Comparison of ENCODE assay signal across 8 cellular contexts in genomic region chr1:45804671-45804973, GRCh38. TPM values are rescaled to one million over a fixed set of nuclear protein-coding genes. Genes with fewer than 3 reads are reported as not detected.
DNase-seq lines count a peak whose midpoint lies in the region; ATAC-seq, FAIRE-seq and TF ChIP-seq lines count a peak whose summit lies in the region.

No MANE protein-coding gene starts in this region.

- no peaks in the 10 kb centered on the region; the same call in 1 of the 2 replicates for H4K20me1 ChIP-seq in K562 (replicated peaks; ENCODE audit: control insufficient read depth, insufficient read depth, low read length)

- H2AFZ ChIP-seq in ACC112 (ENCODE audit: low read length, unreplicated experiment) (no peak overlapping the region), K562 (ENCODE audit: low read depth, low read length) (0 out of 2 replicates have a peak overlapping the region, but pooled peaks have one; percentile 67)

- H3K27ac ChIP-seq in ACC112 (ENCODE audit: low read depth, low read length) (no peak overlapping the region), HUES48 (ENCODE audit: low read depth, low read length) (no peak overlapping the region), K562 (ENCODE audit: extremely low read depth, low read depth, low read length) (no peak overlapping the region), mesodermal cell (ENCODE audit: low read depth, low read length, severe bottlenecking) (no peak overlapping the region), pancreas (no peak overlapping the region)

- DNase-seq in K562 (ENCODE audit: extremely low read depth in 1 of 4, low spot score in 3 of 4): no peak
- DNase-seq in GM10266 (ENCODE audit: extremely low spot score): no peak
- no peak for DNase-seq in AG08396 (ENCODE audit: low spot score)
- DNase-seq in pancreas: no peak

- POLR2A ChIA-PET in K562 (lab: Yijun Ruan, JAX): interaction anchor here (0.8 to 1.4 kb wide), 4 partner anchors 9 to 86 kb away, joined by 3 to 4 read pairs (median 4); no protein-coding TSS in a partner anchor

- no peaks in the 10 kb centered on the region; the same call in 1 of the 2 replicates for H3K36me3 ChIP-seq in ACC112 (ENCODE audit: insufficient read depth, low read length)
- H3K36me3 ChIP-seq in HUES48 (ENCODE audit: control insufficient read depth, insufficient read depth, low read length): 0 out of 2 replicates have a peak, but pooled peaks cover 5% of the 10 kb centered on the region
- peaks cover 32% of the 10 kb centered on the region for H3K36me3 ChIP-seq in K562 (ENCODE audit: control insufficient read depth, insufficient read depth, low read length)
- H3K36me3 ChIP-seq in mesodermal cell (ENCODE audit: control insufficient read depth, insufficient read depth, low read length): peaks cover 36% of the 10 kb centered on the region
- no peaks in the 10 kb centered on the region for H3K36me3 ChIP-seq in pancreas

- H3K4me1 ChIP-seq in ACC112 (ENCODE audit: control insufficient read depth, insufficient read depth, low read length, unreplicated experiment) (peaks cover 21% of the 10 kb centered on the region), HUES48 (ENCODE audit: control insufficient read depth, insufficient read depth, low read length) (peaks cover 13% of the 10 kb centered on the region), K562 (replicated peaks in 1 of 2; ENCODE audit: control insufficient read depth in 2 of 2, insufficient read depth in 2 of 2, low read length in 2 of 2) (peaks cover 19 to 23% of the 10 kb centered on the region in 2 experiments), mesodermal cell (ENCODE audit: control insufficient read depth, insufficient read depth, low read length, poor library complexity, severe bottlenecking) (peaks cover 12% of the 10 kb centered on the region), pancreas (peaks cover 5 to 19% (median 10%) of the 10 kb centered on the region in 3 donors)

- intact Hi-C loops in K562 (cut with micrococcal nuclease): loop anchor here (5.0 kb wide), 1 partner anchor 52 kb away; the partner anchor contains the start of gene IPP
- intact Hi-C loops in pancreas (cut with DNase I): no loop called here

- H3K9me1 ChIP-seq in K562 (ENCODE audit: control insufficient read depth, insufficient read depth, low read length): no peaks in the 10 kb centered on the region

- 1% methylated on average over 2 of the region's 2 CpGs for WGBS in K562 (ENCODE audit: insufficient coverage, low coverage, missing lambda C conversion rate)
- 40 to 72% methylated on average over 2 of the region's 2 CpGs for WGBS in mesodermal cell (ENCODE audit: insufficient coverage in 2 of 2), 2 experiments
- 31% methylated on average over 2 of the region's 2 CpGs for WGBS in pancreas, 2 donors

- peak overlapping the region; percentile 85 for H3K4me2 ChIP-seq in K562 (ENCODE audit: insufficient read depth, low read length)

- TF ChIP-seq CTCF in K562 (IDR thresholded peaks at IDR 0.05 in 2 of 3, conservative IDR thresholded peaks at IDR 0.05 in 1 of 3; ENCODE audit: insufficient read depth in 2 of 3, low read depth in 1 of 3, low read length in 3 of 3): no peak
- no peak for TF ChIP-seq CTCF in GM10266 (IDR thresholded peaks at IDR 0.05; ENCODE audit: control insufficient read depth, insufficient read depth, low read depth, missing control alignments)
- TF ChIP-seq CTCF in pancreas (IDR thresholded peaks at IDR 0.05): no peak

- in situ Hi-C loops in K562 (cut with MboI): no loop called here

- H3K27me3 ChIP-seq in ACC112 (ENCODE audit: insufficient read depth, low read length) (no peaks in the 10 kb centered on the region), HUES48 (ENCODE audit: control insufficient read depth, insufficient read depth, low read length) (peaks cover 5% of the 10 kb centered on the region), K562 (ENCODE audit: control insufficient read depth in 2 of 2, insufficient read depth in 2 of 2, low read length in 2 of 2) (no peaks in the 10 kb centered on the region), pancreas (no peaks in the 10 kb centered on the region)

- FAIRE-seq in K562 (lab: Jason Lieb, UNC) (no peak), pancreas (lab: Jason Lieb, UNC) (no peak)

- no peak for TF ChIP-seq POLR2A in K562 (conservative IDR thresholded peaks at IDR 0.05)

- TF ChIP-seq RAD21 in K562 (CRISPR knock-in tag; conservative IDR thresholded peaks at IDR 0.05 in 1 of 2, IDR thresholded peaks at IDR 0.05 in 1 of 2): no peak

- no peaks in the 10 kb centered on the region for H3K9me3 ChIP-seq in HUES48 (ENCODE audit: control insufficient read depth, insufficient read depth, low read length)
- H3K9me3 ChIP-seq in K562 (replicated peaks; ENCODE audit: control insufficient read depth, insufficient read depth, low read depth, low read length): no peaks in the 10 kb centered on the region
- no peaks in the 10 kb centered on the region for H3K9me3 ChIP-seq in mesodermal cell (ENCODE audit: control insufficient read depth, low read length)
- H3K9me3 ChIP-seq in pancreas: no peaks in the 10 kb centered on the region

- BruUV-seq in K562 (replicated peaks; lab: Mats Ljungman, UMichigan): no TSS peak

- H3K79me2 ChIP-seq in ACC112 (ENCODE audit: control insufficient read depth, insufficient read depth, low read length, unreplicated experiment) (peaks cover 55% of the 10 kb centered on the region), K562 (ENCODE audit: control insufficient read depth, insufficient read depth, low read length) (peaks cover 47% of the 10 kb centered on the region)

- ATAC-seq in K562 (no peak), GM21717 (IDR thresholded peaks at IDR 0.05; ENCODE audit: unreplicated experiment) (no peak), pancreas (no peak)

- no peak overlapping the region for H3K9ac ChIP-seq in HUES48 (ENCODE audit: low read depth, low read length)
- H3K9ac ChIP-seq in K562 (ENCODE audit: insufficient read depth in 1 of 2, low read depth in 2 of 2, low read length in 2 of 2): peak overlapping the region; percentile 46 to 69; a peak in 3 of 4 replicates

- H3K4me3 ChIP-seq in ACC112 (ENCODE audit: low read depth, low read length) (peak overlapping the region; percentile 93), HUES48 (ENCODE audit: low read depth, low read length) (peak overlapping the region; percentile 97), K562 (peak overlapping the region; percentile 69), mesodermal cell (ENCODE audit: extremely low read depth, insufficient read depth, low read length, poor library complexity, severe bottlenecking) (peak overlapping the region; percentile 75), pancreas (peak overlapping the region in 1 of 4 donors; percentile 51)

- CTCF ChIA-PET in K562 (lab: Yijun Ruan, JAX; ENCODE audit: low intra/inter-chr PET ratio): no interaction called here

- TF ChIP-seq EP300 in K562 (IDR thresholded peaks at IDR 0.05; ENCODE audit: low read length): no peak

RNA-seq across cellular contexts. Expression of gene MAST2, which starts 1.2 kb away (rescaled TPM):
- total RNA-seq in K562 (2011; cell fraction: chromatin; rRNA removed; ENCODE audit: low replicate concordance): 162 and 219 TPM in 2 replicates
- 110 and 115 TPM in 2 replicates for total RNA-seq in K562 (2011; cell fraction: nucleolus; rRNA removed)
- 90.7 and 93.5 TPM in 2 replicates for total RNA-seq in K562 (2011; cell fraction: nucleoplasm; rRNA removed)
- total RNA-seq in K562 (2014; rRNA removed) (17.2 and 22.6 TPM in 2 replicates), K562 (2014; rRNA removed; fragmentation: Illumina TruSeq; extraction: Trizol) (12.5 and 13.1 TPM in 2 replicates), K562 (2015; rRNA removed; fragmentation: Illumina TruSeq; extraction: Trizol) (18.4 and 19.2 TPM in 2 replicates), K562 (2021) (32.0 and 32.7 TPM in 2 replicates), pancreas (10 to 100 TPM in 1 of 6 donors, 1 to 10 TPM in 5; 5.1 to 14.5 (median 6.4) TPM)
- polyA plus RNA-seq in K562 (2011; rRNA removed) (17.8 and 22.9 TPM in 2 replicates), K562 (2014; fragmentation: Illumina TruSeq; extraction: Trizol) (26.2 and 27.9 TPM in 2 replicates), K562 (2014; fragmentation: Nextera tagmentation; extraction: Ambion mirVana) (1 to 10 TPM in 1 of 2 experiments, under 1 TPM in 1; 0.73 to 1.1 TPM), K562 (2014; rRNA removed) (27.5 and 29.6 TPM in 2 replicates), pancreas (10 to 100 TPM in 1 of 2 donors, 1 to 10 TPM in 1; 9.8 to 12.6 TPM)
- polyA plus RNA-seq in K562 (2011; cell fraction: cytosol; rRNA removed): 15.5 and 20.8 TPM in 2 replicates
- polyA plus RNA-seq in K562 (2011; cell fraction: nucleus; rRNA removed): 90.4 and 97.4 TPM in 2 replicates
- polyA plus RNA-seq in K562 (2012): 25.5 and 27.5 TPM in 2 replicates
- polyA minus RNA-seq in K562 (2011; rRNA and poly(A)+ RNA removed): 32.3 and 35.5 TPM in 2 replicates
- 25.9 and 33.2 TPM in 2 replicates for polyA minus RNA-seq in K562 (2011; cell fraction: cytosol; rRNA and poly(A)+ RNA removed)
- 45.5 and 68.9 TPM in 2 replicates for polyA minus RNA-seq in K562 (2011; cell fraction: nucleus; rRNA and poly(A)+ RNA removed)
- 26.5 TPM for polyA plus RNA-seq in mesodermal cell (2013, experiment 1 of 2)
- 26.3 TPM for polyA plus RNA-seq in mesodermal cell (2013, experiment 2 of 2)

RNA-seq across cellular contexts. Expression of gene IPP, which starts 54.2 kb away (rescaled TPM):
- total RNA-seq in K562 (2011; cell fraction: chromatin; rRNA removed; ENCODE audit: low replicate concordance): 11.4 and 25.7 TPM in 2 replicates
- 5.3 and 7.0 TPM in 2 replicates for total RNA-seq in K562 (2011; cell fraction: nucleolus; rRNA removed)
- total RNA-seq in K562 (2011; cell fraction: nucleoplasm; rRNA removed): 13.2 and 17.9 TPM in 2 replicates
- total RNA-seq in K562 (2014; rRNA removed) (5.7 and 7.5 TPM in 2 replicates), K562 (2014; rRNA removed; fragmentation: Illumina TruSeq; extraction: Trizol) (9.7 and 13.6 TPM in 2 replicates), K562 (2015; rRNA removed; fragmentation: Illumina TruSeq; extraction: Trizol) (6.9 and 8.3 TPM in 2 replicates), K562 (2021) (11.8 and 15.1 TPM in 2 replicates), pancreas (10 to 100 TPM in 1 of 6 donors, 1 to 10 TPM in 5; 7.3 to 11.3 (median 9.0) TPM)
- polyA plus RNA-seq in K562 (2011; rRNA removed) (8.6 and 14.7 TPM in 2 replicates), K562 (2014; fragmentation: Illumina TruSeq; extraction: Trizol) (7.2 and 7.5 TPM in 2 replicates), K562 (2014; fragmentation: Nextera tagmentation; extraction: Ambion mirVana) (10 to 100 TPM; 13.5 to 15.1 TPM), K562 (2014; rRNA removed) (5.6 and 6.9 TPM in 2 replicates), pancreas (1 to 10 TPM; 3.1 to 3.5 TPM)
- polyA plus RNA-seq in K562 (2011; cell fraction: cytosol; rRNA removed): 1.9 and 4.5 TPM in 2 replicates
- polyA plus RNA-seq in K562 (2011; cell fraction: nucleus; rRNA removed): 3.1 TPM in 2 replicates
- 8.1 and 11.6 TPM in 2 replicates for polyA plus RNA-seq in K562 (2012)
- 16.4 and 21.4 TPM in 2 replicates for polyA minus RNA-seq in K562 (2011; rRNA and poly(A)+ RNA removed)
- polyA minus RNA-seq in K562 (2011; cell fraction: cytosol; rRNA and poly(A)+ RNA removed): 2.8 and 6.7 TPM in 2 replicates
- 2.4 and 3.7 TPM in 2 replicates for polyA minus RNA-seq in K562 (2011; cell fraction: nucleus; rRNA and poly(A)+ RNA removed)
- polyA plus RNA-seq in mesodermal cell (2013, experiment 1 of 2): 10.2 TPM
- 12.9 TPM for polyA plus RNA-seq in mesodermal cell (2013, experiment 2 of 2)
